27 cellular contexts compared by ENCODE assay signal in genomic region chr6:17227403-17227802, GRCh38. TPM values are rescaled to one million over a fixed set of nuclear protein-coding genes. Genes with fewer than 3 reads are reported as not detected.
"Had no signal": no experiment of that assay in that cellular context is flagged by ENCODE, and none has a peak within 500 bp of the region (broad histone marks: within the 10 kb centered on the region; RNA-seq: fewer than 3 reads in every experiment).

No MANE protein-coding gene starts in this region.

- DNase-seq: activated CD4-positive, alpha-beta memory T cell treated with anti-CD3 and anti-CD28 coated beads, Interleukin-2, amount 10 ng/mL, durations not matched to agents 7 days and 5 days; activated CD4-positive, alpha-beta T cell treated with anti-CD3 and anti-CD28 coated beads for 1 hour; activated CD4-positive, alpha-beta T cell treated with anti-CD3 and anti-CD28 coated beads for 4 hours; activated CD4-positive, alpha-beta T cell treated with anti-CD3 and anti-CD28 coated beads, Interleukin-2, amount 10 ng/mL, durations not matched to agents 7 days and 5 days; activated CD4-positive, alpha-beta T cell treated with anti-CD3 and anti-CD28 coated beads, Interleukin-2, amount 50 U/mL, for 4 hours; activated CD8-positive, alpha-beta memory T cell treated with anti-CD3 and anti-CD28 coated beads, Interleukin-2, amount 50 U/mL, for 48 hours; activated gamma-delta T cell; activated naive CD4-positive, alpha-beta T cell; activated naive CD4-positive, alpha-beta T cell treated with anti-CD3 and anti-CD28 coated beads, Interleukin-2, amount 10 ng/mL, durations not matched to agents 7 days and 5 days; activated naive CD8-positive, alpha-beta T cell treated with anti-CD3 and anti-CD28 coated beads, Interleukin-2, amount 10 ng/mL, durations not matched to agents 7 days and 5 days; activated T-cell treated with anti-CD3 and anti-CD28 coated beads for 4 hours; activated T-cell treated with anti-CD3 and anti-CD28 coated beads, Interleukin-2, amount 50 U/mL, for 24 hours; activated T-cell treated with anti-CD3 and anti-CD28 coated beads, Interleukin-2, amount 50 U/mL, for 72 hours; colonic mucosa; effector CD8-positive, alpha-beta T cell; esophagus squamous epithelium; T-helper 2 cell had no signal

- H3K36me3 Mint-ChIP-seq: activated naive CD4-positive, alpha-beta T cell treated with anti-CD3 and anti-CD28 coated beads, Interleukin-2, amount 10 ng/mL, durations not matched to agents 7 days and 5 days; activated naive CD4-positive, alpha-beta T cell treated with anti-CD3 and anti-CD28 coated beads, Interleukin-2, amount 50 U/mL, for 72 hours; activated naive CD8-positive, alpha-beta T cell treated with anti-CD3 and anti-CD28 coated beads, Interleukin-2, amount 10 ng/mL, durations not matched to agents 7 days and 5 days had no signal

- H3K9me3 Mint-ChIP-seq: activated CD4-positive, alpha-beta memory T cell treated with anti-CD3 and anti-CD28 coated beads, Interleukin-2, amount 10 ng/mL, durations not matched to agents 7 days and 5 days; activated CD4-positive, alpha-beta T cell treated with anti-CD3 and anti-CD28 coated beads, Interleukin-2, amount 10 ng/mL, durations not matched to agents 7 days and 5 days had no signal

- H3K4me1 Mint-ChIP-seq: activated CD4-positive, alpha-beta memory T cell treated with anti-CD3 and anti-CD28 coated beads, Interleukin-2, amount 10 ng/mL, durations not matched to agents 7 days and 5 days; activated CD4-positive, alpha-beta T cell treated with anti-CD3 and anti-CD28 coated beads, Interleukin-2, amount 10 ng/mL, durations not matched to agents 7 days and 5 days; activated naive CD4-positive, alpha-beta T cell treated with anti-CD3 and anti-CD28 coated beads, Interleukin-2, amount 10 ng/mL, durations not matched to agents 7 days and 5 days; activated naive CD8-positive, alpha-beta T cell treated with anti-CD3 and anti-CD28 coated beads, Interleukin-2, amount 10 ng/mL, durations not matched to agents 7 days and 5 days had no signal

- H3K27ac Mint-ChIP-seq: activated CD4-positive, alpha-beta memory T cell treated with anti-CD3 and anti-CD28 coated beads, Interleukin-2, amount 10 ng/mL, durations not matched to agents 7 days and 5 days; activated CD4-positive, alpha-beta T cell treated with anti-CD3 and anti-CD28 coated beads, Interleukin-2, amount 10 ng/mL, durations not matched to agents 7 days and 5 days; activated naive CD4-positive, alpha-beta T cell treated with anti-CD3 and anti-CD28 coated beads, Interleukin-2, amount 10 ng/mL, durations not matched to agents 7 days and 5 days; activated naive CD4-positive, alpha-beta T cell treated with anti-CD3 and anti-CD28 coated beads, Interleukin-2, amount 50 U/mL, for 72 hours; activated naive CD8-positive, alpha-beta T cell treated with anti-CD3 and anti-CD28 coated beads, Interleukin-2, amount 10 ng/mL, durations not matched to agents 7 days and 5 days; activated T-cell treated with anti-CD3 and anti-CD28 coated beads, Interleukin-2, amount 50 U/mL, for 24 hours; activated T-cell treated with anti-CD3 and anti-CD28 coated beads, Interleukin-2, amount 50 U/mL, for 72 hours; WTC11 had no signal

- H3K4me1 ChIP-seq: ascending aorta, colonic mucosa had no signal

- H3K27me3 ChIP-seq: ascending aorta, colonic mucosa, esophagus squamous epithelium had no signal

- H3K9me3 ChIP-seq: ascending aorta, colonic mucosa, esophagus squamous epithelium had no signal

- H3K4me3 Mint-ChIP-seq: activated CD4-positive, alpha-beta memory T cell treated with anti-CD3 and anti-CD28 coated beads, Interleukin-2, amount 10 ng/mL, durations not matched to agents 7 days and 5 days; activated CD4-positive, alpha-beta T cell treated with anti-CD3 and anti-CD28 coated beads, Interleukin-2, amount 10 ng/mL, durations not matched to agents 7 days and 5 days; activated naive CD4-positive, alpha-beta T cell treated with anti-CD3 and anti-CD28 coated beads, Interleukin-2, amount 10 ng/mL, durations not matched to agents 7 days and 5 days; activated naive CD8-positive, alpha-beta T cell treated with anti-CD3 and anti-CD28 coated beads, Interleukin-2, amount 10 ng/mL, durations not matched to agents 7 days and 5 days; activated T-cell treated with anti-CD3 and anti-CD28 coated beads, Interleukin-2, amount 50 U/mL, for 24 hours; activated T-cell treated with anti-CD3 and anti-CD28 coated beads, Interleukin-2, amount 50 U/mL, for 72 hours; WTC11 had no signal

- H3K36me3 ChIP-seq: ascending aorta, colonic mucosa, esophagus squamous epithelium had no signal

- FAIRE-seq: endometrium, endothelial cell of umbilical vein, frontal cortex, TTC549 had no signal

- H3K27ac ChIP-seq: ascending aorta, colonic mucosa, epithelial cell of prostate, esophagus squamous epithelium, VCaP had no signal

- ATAC-seq: activated naive CD4-positive, alpha-beta T cell treated with anti-CD3 and anti-CD28 coated beads, Interleukin-2, amount 50 U/mL, for 72 hours; activated T-cell treated with anti-CD3 and anti-CD28 coated beads, Interleukin-2, amount 50 U/mL, for 72 hours; WTC11 had no signal

- H3K27me3 Mint-ChIP-seq: activated CD4-positive, alpha-beta memory T cell treated with anti-CD3 and anti-CD28 coated beads, Interleukin-2, amount 10 ng/mL, durations not matched to agents 7 days and 5 days; activated CD4-positive, alpha-beta T cell treated with anti-CD3 and anti-CD28 coated beads, Interleukin-2, amount 10 ng/mL, durations not matched to agents 7 days and 5 days had no signal

- H3K4me3 ChIP-seq: ascending aorta, colonic mucosa, esophagus squamous epithelium had no signal

RNA-seq across cellular contexts. Expression of gene RBM24, which starts 53.8 kb away (rescaled TPM):
- total RNA-seq: activated CD4-positive, alpha-beta memory T cell treated with anti-CD3 and anti-CD28 coated beads, Interleukin-2, amount 10 ng/mL, durations not matched to agents 7 days and 5 days; activated CD4-positive, alpha-beta T cell treated with anti-CD3 and anti-CD28 coated beads, Interleukin-2, amount 10 ng/mL, durations not matched to agents 7 days and 5 days; activated naive CD4-positive, alpha-beta T cell treated with anti-CD3 and anti-CD28 coated beads, Interleukin-2, amount 50 U/mL, for 72 hours; activated naive CD8-positive, alpha-beta T cell treated with anti-CD3 and anti-CD28 coated beads, Interleukin-2, amount 10 ng/mL, durations not matched to agents 7 days and 5 days; activated T-cell treated with anti-CD3 and anti-CD28 coated beads, Interleukin-2, amount 50 U/mL, for 72 hours; T-helper 1 cell treated with Interleukin-12 subunit alpha and Interleukin-12 subunit beta and Interleukin-4 antibody, amounts not matched to agents 30 ng/mL and 1 ng/mL, for 36 hours had no signal
